8 cellular contexts compared by ENCODE assay signal in genomic region chr13:19957320-19958118, GRCh38.
DNase-seq lines count a peak whose midpoint lies in the region; ATAC-seq, FAIRE-seq and TF ChIP-seq lines count a peak whose summit lies in the region.

No MANE protein-coding gene starts in this region.

- peak; percentile 24 for ATAC-seq in HG02610 (IDR thresholded peaks at IDR 0.05; ENCODE audit: unreplicated experiment)

- peak overlapping the region; percentile 66 to 92 (median 78) for H3K4me3 ChIP-seq in skin epidermis

- no peak for FAIRE-seq in RCC 7860 (lab: Jason Lieb, UNC)

- TF ChIP-seq CTCF in VCaP (conservative IDR thresholded peaks at IDR 0.05), result peak; percentile 74

- TF ChIP-seq POLR2A in GM10847 (IDR thresholded peaks at IDR 0.05; ENCODE audit: extremely low read depth, insufficient read length), result peak; percentile 31

- in situ Hi-C loops in T47D (cut with HindIII; ENCODE audit: low pct_unique_long_range_greater_than_20kb, low sequenced_read_pairs), result no loop called here

- peak; percentile 93 to 95 for DNase-seq in NCI-H1930 (lab: John Stamatoyannopoulos, UW)
- DNase-seq in T47D (ENCODE audit: low read depth in 1 of 2, low spot score in 1 of 2), result peak; percentile 42 to 86
- DNase-seq in iPS-NIHi11 (ENCODE audit: low spot score), result peak; percentile 71
- DNase-seq in RCC 7860 (ENCODE audit: low spot score), result no peak

- H3K27ac ChIP-seq in VCaP (peak overlapping the region; percentile 97), skin epidermis (peak overlapping the region; percentile 71 to 100 (median 98))
